Comparison of ENCODE assay signal across 14 cellular contexts in genomic region chr15:66965201-66965900, GRCh38.
A peak's percentile ranks its signal among the peaks of the same experiment; 100 is the strongest.
DNase-seq lines count a peak whose midpoint lies in the region; ATAC-seq, FAIRE-seq and TF ChIP-seq lines count a peak whose summit lies in the region.
"Had no signal": no experiment of that assay in that cellular context is flagged by ENCODE, and none has a peak within 500 bp of the region (broad histone marks: within the 10 kb centered on the region; RNA-seq: fewer than 3 reads in every experiment).

No MANE protein-coding gene starts in this region.

- H4K91ac ChIP-seq in H9 (ENCODE audit: insufficient read length, low read depth, low read length): no peak overlapping the region

- no peak overlapping the region for H3K14ac ChIP-seq in H9 (ENCODE audit: insufficient read depth, low read length)

- peaks cover 14 to 17% of the 10 kb centered on the region in 2 experiments for H3K4me1 Mint-ChIP-seq in H9
- no peaks in the 10 kb centered on the region for H3K4me1 Mint-ChIP-seq in activated CD4-positive, alpha-beta memory T cell treated with anti-CD3 and anti-CD28 coated beads, Interleukin-2, amount 10 ng/mL, durations not matched to agents 7 days and 5 days

- H3K9me1 ChIP-seq in K562 (ENCODE audit: control insufficient read depth, insufficient read depth, low read length): no peaks in the 10 kb centered on the region

- POLR2A ChIA-PET in K562 (lab: Yijun Ruan, JAX) (no interaction called here), GM10248 (lab: Yijun Ruan, JAX) (no interaction called here)
- POLR2A ChIA-PET in activated CD4-positive, alpha-beta memory T cell treated with anti-CD3 and anti-CD28 coated beads, Interleukin-2, amount 10 ng/mL, durations not matched to agents 7 days and 5 days (lab: Charles Lee): no interaction called here

- no peak overlapping the region; the same call in 1 of the 2 replicates for H3K4ac ChIP-seq in H9 (ENCODE audit: low read depth, low read length)

- CTCF ChIA-PET in K562 (lab: Yijun Ruan, JAX; ENCODE audit: low intra/inter-chr PET ratio) (no interaction called here), GM10248 (lab: Yijun Ruan, JAX) (interaction anchor here (1.2 kb wide), 2 partner anchors 11 to 491 kb away, joined by 3 to 6 read pairs; no protein-coding TSS in a partner anchor)
- CTCF ChIA-PET in activated CD4-positive, alpha-beta memory T cell treated with anti-CD3 and anti-CD28 coated beads, Interleukin-2, amount 10 ng/mL, durations not matched to agents 7 days and 5 days (lab: Charles Lee): no interaction called here

- H3K27ac ChIP-seq in H9 (ENCODE audit: insufficient read length, low read depth, low read length): no peak overlapping the region
- H3K27ac ChIP-seq in K562 (ENCODE audit: extremely low read depth, low read depth, low read length): no peak overlapping the region; the same call in 2 of the 3 replicates
- no peak overlapping the region for H3K27ac ChIP-seq in esophagus muscularis mucosa (replicated peaks in 1 of 4)
- H3K27ac ChIP-seq: HL-60 had no signal

- H3K4me1 ChIP-seq in H9 (ENCODE audit: insufficient read depth, low read length): no peaks in the 10 kb centered on the region
- peaks cover 0 to 5% of the 10 kb centered on the region in 2 experiments; a peak in 2 of 5 replicates for H3K4me1 ChIP-seq in K562 (replicated peaks in 1 of 2; ENCODE audit: control insufficient read depth in 2 of 2, insufficient read depth in 2 of 2, low read length in 2 of 2)
- H3K4me1 ChIP-seq in esophagus muscularis mucosa: no peaks in the 10 kb centered on the region

- H3K56ac ChIP-seq in H9 (ENCODE audit: insufficient read length, low read depth, low read length): no peak overlapping the region

- peak overlapping the region; percentile 29 for H3K18ac ChIP-seq in H9 (ENCODE audit: insufficient read length, low read depth, low read length)

- H3K27ac Mint-ChIP-seq in H9: no peak overlapping the region; a peak in 2 of 7 replicates
- H3K27ac Mint-ChIP-seq in activated CD4-positive, alpha-beta memory T cell treated with anti-CD3 and anti-CD28 coated beads, Interleukin-2, amount 10 ng/mL, durations not matched to agents 7 days and 5 days: no peak overlapping the region
- H3K27ac Mint-ChIP-seq: CD4-positive, CD25-positive, alpha-beta regulatory T cell had no signal

- no peak overlapping the region for H2BK120ac ChIP-seq in H9 (ENCODE audit: low read depth, low read length, poor library complexity, severe bottlenecking)

- no peak overlapping the region for H2AFZ ChIP-seq in H9 (ENCODE audit: low read length)
- no peak overlapping the region for H2AFZ ChIP-seq in K562 (ENCODE audit: low read depth, low read length)

- H3K36me3 ChIP-seq in K562 (ENCODE audit: control insufficient read depth, insufficient read depth, low read length) (no peaks in the 10 kb centered on the region), esophagus muscularis mucosa (no peaks in the 10 kb centered on the region)
- H3K36me3 ChIP-seq: BLaER1 treated with 17β-estradiol and CSF1 and Interleukin-3, amounts not matched to agents 10 nM and 100 nM had no signal

- H2BK5ac ChIP-seq in H9 (ENCODE audit: insufficient read length, low read length): no peak overlapping the region

- no peak overlapping the region for H3K4me2 ChIP-seq in H9 (ENCODE audit: insufficient read depth, insufficient read length, low read length)
- H3K4me2 ChIP-seq in K562 (ENCODE audit: insufficient read depth, low read length): no peak overlapping the region

- no peak for TF ChIP-seq CTCF in H9 (conservative IDR thresholded peaks at IDR 0.05)
- TF ChIP-seq CTCF in K562 (IDR thresholded peaks at IDR 0.05 in 2 of 3, conservative IDR thresholded peaks at IDR 0.05 in 1 of 3; ENCODE audit: insufficient read depth in 2 of 3, low read depth in 1 of 3, low read length in 3 of 3): no peak
- no peak for TF ChIP-seq CTCF in esophagus muscularis mucosa (IDR thresholded peaks at IDR 0.05)
- no peak for TF ChIP-seq CTCF in GM10248 (IDR thresholded peaks at IDR 0.05; ENCODE audit: control extremely low read depth, extremely low read depth, low read depth, missing control alignments)

- no peak overlapping the region for H4K8ac ChIP-seq in H9 (replicated peaks; ENCODE audit: insufficient read length, low read depth, low read length)

- in situ Hi-C loops in K562 (cut with MboI): no loop called here

- no peak overlapping the region for H2AK5ac ChIP-seq in H9 (ENCODE audit: insufficient read length, low read length)

- BruUV-seq in K562 (replicated peaks; lab: Mats Ljungman, UMichigan): no TSS peak

- H3K9ac ChIP-seq in H9 (ENCODE audit: extremely low read depth, insufficient read length, low read length): no peak overlapping the region
- H3K9ac ChIP-seq in K562 (ENCODE audit: insufficient read depth in 1 of 2, low read depth in 2 of 2, low read length in 2 of 2): peak overlapping the region in 1 of 2 experiments; percentile 36; a peak in 1 of 4 replicates

- H3K36me3 Mint-ChIP-seq in H9 (ENCODE audit: insufficient read depth in 1 of 3, low read depth in 3 of 3): no peaks in the 10 kb centered on the region
- no peaks in the 10 kb centered on the region for H3K36me3 Mint-ChIP-seq in activated CD4-positive, alpha-beta memory T cell treated with anti-CD3 and anti-CD28 coated beads, Interleukin-2, amount 10 ng/mL, durations not matched to agents 7 days and 5 days (ENCODE audit: low read depth)
- H3K36me3 Mint-ChIP-seq: CD4-positive, CD25-positive, alpha-beta regulatory T cell had no signal

- H3K27me3 ChIP-seq in H9 (ENCODE audit: insufficient read depth, low read length) (no peaks in the 10 kb centered on the region), K562 (ENCODE audit: control insufficient read depth in 2 of 2, insufficient read depth in 2 of 2, low read length in 2 of 2) (no peaks in the 10 kb centered on the region), esophagus muscularis mucosa (no peaks in the 10 kb centered on the region)
- H3K27me3 ChIP-seq: BLaER1 treated with 17β-estradiol and CSF1 and Interleukin-3, amounts not matched to agents 10 nM and 100 nM had no signal

- no peak overlapping the region for H3K4me3 Mint-ChIP-seq in H9
- H3K4me3 Mint-ChIP-seq in activated CD4-positive, alpha-beta memory T cell treated with anti-CD3 and anti-CD28 coated beads, Interleukin-2, amount 10 ng/mL, durations not matched to agents 7 days and 5 days: no peak overlapping the region
- H3K4me3 Mint-ChIP-seq: CD4-positive, CD25-positive, alpha-beta regulatory T cell had no signal

- DNase-seq in H9: no peak
- DNase-seq in K562 (ENCODE audit: extremely low read depth in 1 of 4, low spot score in 3 of 4): peak in 1 of 4 experiments; percentile 3
- peak; percentile 70 for DNase-seq in esophagus muscularis mucosa (ENCODE audit: extremely low spot score)
- peak; percentile 71 for DNase-seq in mesenteric fat pad (ENCODE audit: low spot score)
- no peak for DNase-seq in activated CD4-positive, alpha-beta memory T cell treated with anti-CD3 and anti-CD28 coated beads, Interleukin-2, amount 10 ng/mL, durations not matched to agents 7 days and 5 days
- no peak for DNase-seq in GM10248 (ENCODE audit: extremely low spot score)
- DNase-seq: ACHN, DMS 273 treated with DMSO at 0.1 percent for 48 hours, DMS79 had no signal

- intact Hi-C loops in K562 (cut with micrococcal nuclease): no loop called here
- intact Hi-C loops in esophagus muscularis mucosa (cut with DNase I): no loop called here

- no peak for TF ChIP-seq RAD21 in K562 (CRISPR knock-in tag; conservative IDR thresholded peaks at IDR 0.05 in 1 of 2, IDR thresholded peaks at IDR 0.05 in 1 of 2)

- H3K23ac ChIP-seq in H9 (ENCODE audit: insufficient read length, low read depth, low read length): no peak overlapping the region

- H2BK20ac ChIP-seq in H9 (ENCODE audit: low read depth, low read length, poor library complexity, severe bottlenecking): no peak overlapping the region

- H3K9me3 ChIP-seq in H9 (ENCODE audit: control insufficient read depth, low read depth, low read length) (no peaks in the 10 kb centered on the region), K562 (replicated peaks; ENCODE audit: control insufficient read depth, insufficient read depth, low read depth, low read length) (no peaks in the 10 kb centered on the region), esophagus muscularis mucosa (no peaks in the 10 kb centered on the region)
- H3K9me3 ChIP-seq: BLaER1 treated with 17β-estradiol and CSF1 and Interleukin-3, amounts not matched to agents 10 nM and 100 nM had no signal

- peak; percentile 56 for FAIRE-seq in K562 (lab: Jason Lieb, UNC)
- FAIRE-seq: GM12891 had no signal

- H3K79me1 ChIP-seq in H9 (ENCODE audit: insufficient read depth, low read depth, low read length, poor library complexity, severe bottlenecking): no peaks in the 10 kb centered on the region

- WGBS in H9 (ENCODE audit: extremely low coverage, insufficient read length, low lambda C conversion rate): no CpG with 5 or more reads among the region's 10 CpGs
- 55% methylated on average over 10 of the region's 10 CpGs for WGBS in K562 (ENCODE audit: insufficient coverage, low coverage, missing lambda C conversion rate)
- 98% methylated on average over 7 of the region's 10 CpGs for WGBS in esophagus muscularis mucosa

- H4K20me1 ChIP-seq in H9 (ENCODE audit: control insufficient read depth, insufficient read depth, insufficient read length) (no peaks in the 10 kb centered on the region), K562 (replicated peaks; ENCODE audit: control insufficient read depth, insufficient read depth, low read length) (no peaks in the 10 kb centered on the region)
- H4K20me1 ChIP-seq: BLaER1 treated with 17β-estradiol and CSF1 and Interleukin-3, amounts not matched to agents 10 nM and 100 nM had no signal

- no peak for TF ChIP-seq POLR2A in K562 (conservative IDR thresholded peaks at IDR 0.05)
- TF ChIP-seq POLR2A in esophagus muscularis mucosa (IDR thresholded peaks at IDR 0.05; ENCODE audit: low read depth): no peak

- H2BK15ac ChIP-seq in H9 (ENCODE audit: low read depth, low read length): no peak overlapping the region

- H3K79me2 ChIP-seq in H9 (ENCODE audit: insufficient read depth, low read length) (no peaks in the 10 kb centered on the region), K562 (ENCODE audit: control insufficient read depth, insufficient read depth, low read length) (no peaks in the 10 kb centered on the region)

- H3K9me3 Mint-ChIP-seq in H9: no peaks in the 10 kb centered on the region
- H3K9me3 Mint-ChIP-seq in activated CD4-positive, alpha-beta memory T cell treated with anti-CD3 and anti-CD28 coated beads, Interleukin-2, amount 10 ng/mL, durations not matched to agents 7 days and 5 days: no peaks in the 10 kb centered on the region
- H3K9me3 Mint-ChIP-seq: CD4-positive, CD25-positive, alpha-beta regulatory T cell had no signal

- H3K23me2 ChIP-seq in H9 (ENCODE audit: insufficient read length, low read depth, low read length, poor library complexity, severe bottlenecking): no peaks in the 10 kb centered on the region

- no peak overlapping the region for H3K4me3 ChIP-seq in K562
- H3K4me3 ChIP-seq in esophagus muscularis mucosa: no peak overlapping the region
- H3K4me3 ChIP-seq: BLaER1 treated with 17β-estradiol and CSF1 and Interleukin-3, amounts not matched to agents 10 nM and 100 nM had no signal

- no peak overlapping the region for H4K5ac ChIP-seq in H9 (ENCODE audit: insufficient read length, low read depth, low read length)

- no peak overlapping the region for H3T11ph ChIP-seq in H9 (ENCODE audit: low read length)

- H3K27me3 Mint-ChIP-seq in H9 (ENCODE audit: low read depth): peaks cover 4% of the 10 kb centered on the region
- H3K27me3 Mint-ChIP-seq in activated CD4-positive, alpha-beta memory T cell treated with anti-CD3 and anti-CD28 coated beads, Interleukin-2, amount 10 ng/mL, durations not matched to agents 7 days and 5 days: no peaks in the 10 kb centered on the region
- H3K27me3 Mint-ChIP-seq: CD4-positive, CD25-positive, alpha-beta regulatory T cell had no signal

- no peak for TF ChIP-seq EP300 in K562 (IDR thresholded peaks at IDR 0.05; ENCODE audit: low read length)
- TF ChIP-seq EP300 in esophagus muscularis mucosa (IDR thresholded peaks at IDR 0.05): no peak

- no peak; the same call in 2 of the 3 replicates for ATAC-seq in K562
- ATAC-seq in GM18868 (IDR thresholded peaks at IDR 0.05; ENCODE audit: unreplicated experiment): no peak

- no peak overlapping the region for H2BK12ac ChIP-seq in H9 (ENCODE audit: insufficient read length, low read depth, low read length)

Comparison
In these comparisons a context has a peak if more than half of its experiments do, and no peak if none do; other contexts are left out.
1. DNase-seq: peak in esophagus muscularis mucosa (single experiment) and mesenteric fat pad (single experiment); none in H9 (single experiment), activated CD4-positive, alpha-beta memory T cell treated with anti-CD3 and anti-CD28 coated beads, Interleukin-2, amount 10 ng/mL, durations not matched to agents 7 days and 5 days (single experiment) and GM10248 (single experiment).